ENCODE assay signal across 18 cellular contexts in genomic region chr11:124302291-124302690, GRCh38. TPM values are rescaled to one million over a fixed set of nuclear protein-coding genes. Genes with fewer than 3 reads are reported as not detected.
A peak's percentile ranks its signal among the peaks of the same experiment; 100 is the strongest.
DNase-seq lines count a peak whose midpoint lies in the region; ATAC-seq and TF ChIP-seq lines count a peak whose summit lies in the region.
"Had no signal": no experiment of that assay in that cellular context is flagged by ENCODE, and none has a peak within 500 bp of the region (broad histone marks: within the 10 kb centered on the region; RNA-seq: fewer than 3 reads in every experiment).

No MANE protein-coding gene starts in this region.

- H3K36me3 ChIP-seq in GM23338 (ENCODE audit: insufficient read depth) (no peaks in the 10 kb centered on the region), PC-3 (ENCODE audit: low read depth, low read length) (no peaks in the 10 kb centered on the region), iPS-20b (ENCODE audit: insufficient read depth, low read depth, low read length) (no peaks in the 10 kb centered on the region)

- no TSS peak for BruUV-seq in PC-3 (replicated peaks; lab: Mats Ljungman, UMichigan)

- H3K9me3 Mint-ChIP-seq in GM23338 = no peaks in the 10 kb centered on the region
- no peaks in the 10 kb centered on the region for H3K9me3 Mint-ChIP-seq in natural killer cell treated with Interleukin-12 subunit alpha and Interleukin-12 subunit beta and Interleukin-15 and Interleukin-18, amount 100 ng/mL, for 72 hours
- H3K9me3 Mint-ChIP-seq: CD8-positive, alpha-beta T cell had no signal

- DNase-seq in GM23338 (ENCODE audit: low spot score) (no peak), PC-3 (no peak), dermis blood vessel endothelial cell (no peak), NCI-H524 (lab: John Stamatoyannopoulos, UW) (no peak), NCI-H446 treated with DMSO at 0.1 percent for 48 hours (lab: John Stamatoyannopoulos, UW) (no peak)
- no peak for DNase-seq in natural killer cell treated with Interleukin-12 subunit alpha and Interleukin-12 subunit beta and Interleukin-15 and Interleukin-18, amount 100 ng/mL, for 72 hours (ENCODE audit: low spot score)
- DNase-seq: 8988T; Caco-2; CD4-positive, CD25-positive, alpha-beta regulatory T cell; CD8-positive, alpha-beta T cell; DMS153; DND-41 had no signal

- POLR2A ChIA-PET in PC-3 (lab: Charles Lee; ENCODE audit: unreplicated experiment) = no interaction called here

- H3K4me3 Mint-ChIP-seq in GM23338 = no peak overlapping the region
- H3K4me3 Mint-ChIP-seq in natural killer cell treated with Interleukin-12 subunit alpha and Interleukin-12 subunit beta and Interleukin-15 and Interleukin-18, amount 100 ng/mL, for 72 hours = no peak overlapping the region
- H3K4me3 Mint-ChIP-seq: CD4-positive, CD25-positive, alpha-beta regulatory T cell; CD8-positive, alpha-beta T cell had no signal

- CTCF ChIA-PET in PC-3 (lab: Charles Lee) = no interaction called here

- intact Hi-C loops in PC-3 (cut with micrococcal nuclease) = no loop called here

- no peaks in the 10 kb centered on the region for H3K27me3 Mint-ChIP-seq in GM23338 (ENCODE audit: insufficient read depth, low read depth, poor library complexity)
- no peaks in the 10 kb centered on the region for H3K27me3 Mint-ChIP-seq in natural killer cell treated with Interleukin-12 subunit alpha and Interleukin-12 subunit beta and Interleukin-15 and Interleukin-18, amount 100 ng/mL, for 72 hours

- peaks cover 20% of the 10 kb centered on the region for H3K4me1 Mint-ChIP-seq in GM23338
- H3K4me1 Mint-ChIP-seq in natural killer cell treated with Interleukin-12 subunit alpha and Interleukin-12 subunit beta and Interleukin-15 and Interleukin-18, amount 100 ng/mL, for 72 hours (ENCODE audit: low read depth in 2 of 2) = no peaks in the 10 kb centered on the region
- H3K4me1 Mint-ChIP-seq: CD4-positive, CD25-positive, alpha-beta regulatory T cell had no signal

- H4K20me1 ChIP-seq in GM23338 (replicated peaks; ENCODE audit: insufficient read depth) (no peaks in the 10 kb centered on the region), PC-3 (ENCODE audit: low read length) (no peaks in the 10 kb centered on the region)

- H3K27ac ChIP-seq in GM23338 (ENCODE audit: low read depth) (no peak overlapping the region), PC-3 (ENCODE audit: low read length) (no peak overlapping the region), iPS-20b (ENCODE audit: low read length) (no peak overlapping the region)
- H3K27ac ChIP-seq: A549, C4-2B had no signal

- no peak overlapping the region; the same call in 1 of the 2 replicates for H3K27ac Mint-ChIP-seq in GM23338
- no peak overlapping the region for H3K27ac Mint-ChIP-seq in natural killer cell treated with Interleukin-12 subunit alpha and Interleukin-12 subunit beta and Interleukin-15 and Interleukin-18, amount 100 ng/mL, for 72 hours
- H3K27ac Mint-ChIP-seq: CD4-positive, CD25-positive, alpha-beta regulatory T cell; CD8-positive, alpha-beta T cell had no signal

- H3K4me2 ChIP-seq in GM23338 (peak overlapping the region; percentile 67), PC-3 (ENCODE audit: low read length) (no peak overlapping the region)
- H3K4me2 ChIP-seq: A549 had no signal

- 0 out of 2 replicates have a peak overlapping the region, but pooled peaks have one; percentile 8 for H3K4me3 ChIP-seq in GM23338
- H3K4me3 ChIP-seq in PC-3 (ENCODE audit: low read length) = no peak overlapping the region
- H3K4me3 ChIP-seq in iPS-20b (ENCODE audit: low read length) = no peak overlapping the region
- H3K4me3 ChIP-seq: A549 had no signal

- H3F3A ChIP-seq in GM23338 (replicated peaks; ENCODE audit: low read depth) (no peaks in the 10 kb centered on the region), PC-3 (ENCODE audit: low read length, unreplicated experiment) (no peaks in the 10 kb centered on the region)

- H3K9ac ChIP-seq in PC-3 (ENCODE audit: low read length) (no peak overlapping the region), iPS-20b (ENCODE audit: low read depth, low read length) (0 out of 2 replicates have a peak overlapping the region, but pooled peaks have one; percentile 3)

- H3K79me2 ChIP-seq in GM23338 (replicated peaks; ENCODE audit: insufficient read depth) (no peaks in the 10 kb centered on the region), PC-3 (ENCODE audit: low read length) (no peaks in the 10 kb centered on the region)

- H3K9me3 ChIP-seq in PC-3 (ENCODE audit: low read length) (no peaks in the 10 kb centered on the region), iPS-20b (ENCODE audit: insufficient read depth, low read depth, low read length) (no peaks in the 10 kb centered on the region)
- H3K9me3 ChIP-seq: A549, Caco-2 had no signal

- H3K27me3 ChIP-seq in GM23338 (ENCODE audit: insufficient read depth) (no peaks in the 10 kb centered on the region), PC-3 (ENCODE audit: low read length) (peaks cover 13% of the 10 kb centered on the region; the same call in 1 of the 2 replicates), iPS-20b (ENCODE audit: insufficient read depth, low read length) (no peaks in the 10 kb centered on the region)

- no peaks in the 10 kb centered on the region for H3K36me3 Mint-ChIP-seq in GM23338 (ENCODE audit: low read depth)
- H3K36me3 Mint-ChIP-seq in natural killer cell treated with Interleukin-12 subunit alpha and Interleukin-12 subunit beta and Interleukin-15 and Interleukin-18, amount 100 ng/mL, for 72 hours = no peaks in the 10 kb centered on the region
- H3K36me3 Mint-ChIP-seq: CD4-positive, CD25-positive, alpha-beta regulatory T cell; CD8-positive, alpha-beta T cell had no signal

- H3K9me2 ChIP-seq in GM23338 (ENCODE audit: insufficient read depth) (no peaks in the 10 kb centered on the region), PC-3 (replicated peaks; ENCODE audit: low read length) (no peaks in the 10 kb centered on the region)

- H2AFZ ChIP-seq in GM23338 (no peak overlapping the region), PC-3 (ENCODE audit: low read length) (no peak overlapping the region)

- TF ChIP-seq CTCF in GM23338 (conservative IDR thresholded peaks at IDR 0.05; ENCODE audit: low read depth in 2 of 2) = no peak
- TF ChIP-seq CTCF in PC-3 (conservative IDR thresholded peaks at IDR 0.05; ENCODE audit: low read depth, low read length) = no peak

- ATAC-seq in GM23338 = no peak
- peak; percentile 20; the same call in 1 of the 2 replicates for ATAC-seq in PC-3
- ATAC-seq in natural killer cell treated with Interleukin-12 subunit alpha and Interleukin-12 subunit beta and Interleukin-15 and Interleukin-18, amount 100 ng/mL, for 72 hours = no peak
- ATAC-seq: A549; CD8-positive, alpha-beta T cell had no signal

- H3K4me1 ChIP-seq in GM23338 (ENCODE audit: insufficient read depth) (peaks cover 27% of the 10 kb centered on the region), PC-3 (ENCODE audit: insufficient read depth, low read length) (no peaks in the 10 kb centered on the region), iPS-20b (ENCODE audit: insufficient read depth, low read length) (peaks cover 20% of the 10 kb centered on the region)
- H3K4me1 ChIP-seq: A549, Caco-2 had no signal

TF ChIP-seq in GM23338, 12 proteins besides CTCF, POLR2A, EP300 and RAD21 (continues in another document):
- TF ChIP-seq NANOG (IDR thresholded peaks at IDR 0.05; ENCODE audit: borderline replicate concordance) (no peak), REST (IDR thresholded peaks at IDR 0.05; ENCODE audit: unreplicated experiment) (no peak), EZH2phosphoT487 (IDR thresholded peaks at IDR 0.05; ENCODE audit: unreplicated experiment) (no peak), EZH2 (IDR thresholded peaks at IDR 0.05; ENCODE audit: low read depth, unreplicated experiment) (no peak), POLR2AphosphoS5 (IDR thresholded peaks at IDR 0.05; ENCODE audit: low read depth) (no peak)

RNA-seq across cellular contexts. Expression of gene OR8D1, which starts 11.5 kb away (rescaled TPM):
- not detected in 2 replicates for total RNA-seq in GM23338 (2014; rRNA removed; shearing (Covaris generic))
- polyA plus RNA-seq in GM23338 (2016; fragmentation: Nextera tagmentation; extraction: Ambion mirVana) = not detected in 2 replicates
- total RNA-seq in PC-3 (2014; rRNA removed) (not detected in 2 replicates), dermis blood vessel endothelial cell (not detected in 2 replicates)
- not detected for total RNA-seq in natural killer cell treated with Interleukin-12 subunit alpha and Interleukin-12 subunit beta and Interleukin-15 and Interleukin-18, amount 100 ng/mL, for 72 hours
- total RNA-seq: Caco-2; CD4-positive, CD25-positive, alpha-beta regulatory T cell; CD8-positive, alpha-beta T cell; H1; H7 had no signal
- polyA plus RNA-seq: A549; BJ; CD4-positive, CD25-positive, alpha-beta regulatory T cell; H1 had no signal

RNA-seq across cellular contexts. Expression of gene OR8D2, which starts 17.7 kb away (rescaled TPM):
- total RNA-seq in GM23338 (2014; rRNA removed; shearing (Covaris generic)) = not detected in 2 replicates
- polyA plus RNA-seq in GM23338 (2016; fragmentation: Nextera tagmentation; extraction: Ambion mirVana) = not detected in 2 replicates
- not detected in 2 replicates for total RNA-seq in PC-3 (2014; rRNA removed)
- not detected in 2 replicates for total RNA-seq in dermis blood vessel endothelial cell
- not detected for total RNA-seq in natural killer cell treated with Interleukin-12 subunit alpha and Interleukin-12 subunit beta and Interleukin-15 and Interleukin-18, amount 100 ng/mL, for 72 hours
- total RNA-seq: Caco-2; CD4-positive, CD25-positive, alpha-beta regulatory T cell; CD8-positive, alpha-beta T cell; H1; H7 had no signal
- polyA plus RNA-seq: A549; BJ; CD4-positive, CD25-positive, alpha-beta regulatory T cell; H1 had no signal

RNA-seq across cellular contexts. Expression of gene OR8G5, which starts 46.1 kb away (rescaled TPM):
- not detected in 2 replicates for total RNA-seq in GM23338 (2014; rRNA removed; shearing (Covaris generic))
- polyA plus RNA-seq in GM23338 (2016; fragmentation: Nextera tagmentation; extraction: Ambion mirVana) = not detected in 2 replicates
- 0.26 and 0.46 TPM in 2 replicates for total RNA-seq in PC-3 (2014; rRNA removed)
- not detected in 2 replicates for total RNA-seq in dermis blood vessel endothelial cell
- not detected for total RNA-seq in natural killer cell treated with Interleukin-12 subunit alpha and Interleukin-12 subunit beta and Interleukin-15 and Interleukin-18, amount 100 ng/mL, for 72 hours
- total RNA-seq: Caco-2; CD4-positive, CD25-positive, alpha-beta regulatory T cell; CD8-positive, alpha-beta T cell; H1; H7 had no signal
- polyA plus RNA-seq: A549; BJ; CD4-positive, CD25-positive, alpha-beta regulatory T cell; H1 had no signal
